In genomic region chr6:116111552-116112528, GRCh38 we compare ENCODE assay signal across 1 cellular context.
TF ChIP-seq lines count a peak whose summit lies in the region.

No MANE protein-coding gene starts in this region.

TF ChIP-seq in HepG2, 621 proteins besides CTCF, POLR2A, EP300 and RAD21:
- no peak for TF ChIP-seq SAP130 (CRISPR knock-in tag; IDR thresholded peaks at IDR 0.05; ENCODE audit: low read depth)
- TF ChIP-seq, protein P1, sequence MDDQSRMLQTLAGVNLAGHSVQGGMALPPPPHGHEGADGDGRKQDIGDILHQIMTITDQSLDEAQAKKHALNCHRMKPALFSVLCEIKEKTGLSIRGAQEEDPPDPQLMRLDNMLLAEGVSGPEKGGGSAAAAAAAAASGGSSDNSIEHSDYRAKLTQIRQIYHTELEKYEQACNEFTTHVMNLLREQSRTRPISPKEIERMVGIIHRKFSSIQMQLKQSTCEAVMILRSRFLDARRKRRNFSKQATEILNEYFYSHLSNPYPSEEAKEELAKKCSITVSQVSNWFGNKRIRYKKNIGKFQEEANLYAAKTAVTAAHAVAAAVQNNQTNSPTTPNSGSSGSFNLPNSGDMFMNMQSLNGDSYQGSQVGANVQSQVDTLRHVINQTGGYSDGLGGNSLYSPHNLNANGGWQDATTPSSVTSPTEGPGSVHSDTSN (CRISPR knock-in tag; IDR thresholded peaks at IDR 0.05; ENCODE audit: borderline replicate concordance), result no peak
- no peak for TF ChIP-seq FOXA1 (IDR thresholded peaks at IDR 0.05)
- TF ChIP-seq FOXA1 (CRISPR knock-in tag; IDR thresholded peaks at IDR 0.05), result peak; percentile 53
- TF ChIP-seq STAG1 (CRISPR knock-in tag; IDR thresholded peaks at IDR 0.05), result peak; percentile 57
- 0 out of 2 replicates have a peak, but pooled peaks have one; percentile 39 for TF ChIP-seq ZMYM4 (CRISPR knock-in tag; IDR thresholded peaks at IDR 0.05)
- no peak for TF ChIP-seq BRCA1 (CRISPR knock-in tag; IDR thresholded peaks at IDR 0.05)
- no peak for TF ChIP-seq SMAD9 (CRISPR knock-in tag; IDR thresholded peaks at IDR 0.05)
- TF ChIP-seq, protein P2, sequence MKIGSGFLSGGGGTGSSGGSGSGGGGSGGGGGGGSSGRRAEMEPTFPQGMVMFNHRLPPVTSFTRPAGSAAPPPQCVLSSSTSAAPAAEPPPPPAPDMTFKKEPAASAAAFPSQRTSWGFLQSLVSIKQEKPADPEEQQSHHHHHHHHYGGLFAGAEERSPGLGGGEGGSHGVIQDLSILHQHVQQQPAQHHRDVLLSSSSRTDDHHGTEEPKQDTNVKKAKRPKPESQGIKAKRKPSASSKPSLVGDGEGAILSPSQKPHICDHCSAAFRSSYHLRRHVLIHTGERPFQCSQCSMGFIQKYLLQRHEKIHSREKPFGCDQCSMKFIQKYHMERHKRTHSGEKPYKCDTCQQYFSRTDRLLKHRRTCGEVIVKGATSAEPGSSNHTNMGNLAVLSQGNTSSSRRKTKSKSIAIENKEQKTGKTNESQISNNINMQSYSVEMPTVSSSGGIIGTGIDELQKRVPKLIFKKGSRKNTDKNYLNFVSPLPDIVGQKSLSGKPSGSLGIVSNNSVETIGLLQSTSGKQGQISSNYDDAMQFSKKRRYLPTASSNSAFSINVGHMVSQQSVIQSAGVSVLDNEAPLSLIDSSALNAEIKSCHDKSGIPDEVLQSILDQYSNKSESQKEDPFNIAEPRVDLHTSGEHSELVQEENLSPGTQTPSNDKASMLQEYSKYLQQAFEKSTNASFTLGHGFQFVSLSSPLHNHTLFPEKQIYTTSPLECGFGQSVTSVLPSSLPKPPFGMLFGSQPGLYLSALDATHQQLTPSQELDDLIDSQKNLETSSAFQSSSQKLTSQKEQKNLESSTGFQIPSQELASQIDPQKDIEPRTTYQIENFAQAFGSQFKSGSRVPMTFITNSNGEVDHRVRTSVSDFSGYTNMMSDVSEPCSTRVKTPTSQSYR (CRISPR knock-in tag; IDR thresholded peaks at IDR 0.05; ENCODE audit: borderline replicate concordance), result no peak
- TF ChIP-seq, protein P3, sequence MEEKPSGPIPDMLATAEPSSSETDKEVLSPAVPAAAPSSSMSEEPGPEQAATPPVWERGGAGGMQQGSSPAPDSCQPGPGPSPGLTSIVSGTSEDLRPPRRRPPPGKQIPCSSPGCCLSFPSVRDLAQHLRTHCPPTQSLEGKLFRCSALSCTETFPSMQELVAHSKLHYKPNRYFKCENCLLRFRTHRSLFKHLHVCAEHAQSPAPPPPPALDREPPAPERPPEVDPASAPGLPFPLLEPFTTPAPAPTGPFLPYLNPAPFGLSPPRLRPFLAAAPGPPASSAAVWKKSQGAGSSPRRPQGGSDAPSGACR (CRISPR knock-in tag; IDR thresholded peaks at IDR 0.05), result 0 out of 2 replicates have a peak, but pooled peaks have one; percentile 35
- TF ChIP-seq ZNF143 (CRISPR knock-in tag; IDR thresholded peaks at IDR 0.05), result no peak
- TF ChIP-seq XRCC5 (optimal IDR thresholded peaks at IDR 0.05; ENCODE audit: low read length), result peak; percentile 24
- peak; percentile 27; the same call in 1 of the 2 replicates for TF ChIP-seq FOXA3 (CRISPR knock-in tag; IDR thresholded peaks at IDR 0.05)
- no peak for TF ChIP-seq MYC (CRISPR knock-in tag; IDR thresholded peaks at IDR 0.05; ENCODE audit: borderline replicate concordance)
- no peak for TF ChIP-seq SALL2 (CRISPR knock-in tag; IDR thresholded peaks at IDR 0.05)
- peak; percentile 28; the same call in 1 of the 2 replicates for TF ChIP-seq SMC3 (IDR thresholded peaks at IDR 0.05; ENCODE audit: low read length)
- no peak for TF ChIP-seq MIXL1 (CRISPR knock-in tag; IDR thresholded peaks at IDR 0.05)
